8 cellular contexts compared by ENCODE assay signal in the genomic region with DNA sequence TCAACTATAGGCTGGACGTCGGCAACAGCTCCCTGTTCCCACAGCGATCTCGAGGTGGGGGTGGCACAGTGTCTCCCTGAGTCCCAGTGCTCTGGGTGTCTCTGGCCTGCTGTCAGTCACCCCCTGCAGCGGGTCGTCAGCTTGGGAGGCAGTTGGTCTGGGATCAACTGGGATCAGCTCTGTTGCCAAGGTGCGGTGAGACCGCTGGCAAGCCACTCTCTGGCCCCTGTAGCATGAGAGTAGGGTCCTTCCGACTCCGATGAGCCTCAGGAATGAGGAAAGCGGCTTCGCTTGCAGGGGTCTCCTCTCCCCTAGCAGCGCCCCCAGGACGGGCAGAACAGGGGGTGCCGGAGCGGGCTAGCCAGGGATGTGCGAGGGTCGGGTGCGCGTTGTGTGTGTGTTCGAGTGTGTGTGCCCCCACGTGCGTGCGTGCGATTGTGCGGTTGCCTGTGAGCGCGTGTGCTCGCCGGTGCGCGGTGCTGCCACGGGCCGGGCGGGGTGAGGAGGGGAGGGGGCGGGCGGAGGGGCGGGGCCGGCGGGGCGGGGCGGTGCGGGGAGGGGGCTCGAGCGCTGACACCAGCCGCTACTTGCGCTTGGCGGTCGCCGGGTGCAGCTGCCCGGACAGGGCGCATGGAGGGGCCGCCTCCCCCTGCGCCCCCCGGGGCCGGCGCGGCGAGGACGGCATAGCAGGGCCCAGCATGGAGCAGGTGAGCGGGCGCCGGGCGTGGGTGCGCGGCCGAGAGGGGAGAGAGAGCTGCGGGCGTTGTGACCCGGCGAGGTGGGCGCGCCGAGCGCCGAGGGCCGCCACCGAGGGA. TPM values are rescaled to one million over a fixed set of nuclear protein-coding genes. Genes with fewer than 3 reads are reported as not detected.
A peak's percentile ranks its signal among the peaks of the same experiment; 100 is the strongest.
DNase-seq lines count a peak whose midpoint lies in the region; ATAC-seq and TF ChIP-seq lines count a peak whose summit lies in the region.

No MANE protein-coding gene starts in this region.

- TF ChIP-seq CTCF in colonic mucosa (IDR thresholded peaks at IDR 0.05) = no peak

- H3K27ac ChIP-seq in HUES6 (ENCODE audit: low read depth, low read length) (no peak overlapping the region), rectal smooth muscle tissue (ENCODE audit: low read depth, low read length) (no peak overlapping the region), colonic mucosa (no peak overlapping the region)

- no peak for ATAC-seq in effector memory CD8-positive, alpha-beta T cell (replicated peaks)

- H3K4me1 ChIP-seq in HUES6 (ENCODE audit: control insufficient read depth, insufficient read depth, low read length) = peaks cover 67% of the 10 kb centered on the region
- H3K4me1 ChIP-seq in rectal smooth muscle tissue (ENCODE audit: control insufficient read depth, insufficient read depth, low read length) = peaks cover 33% of the 10 kb centered on the region
- peaks cover 9% of the 10 kb centered on the region for H3K4me1 ChIP-seq in colonic mucosa

- no peaks in the 10 kb centered on the region for H3K9me3 Mint-ChIP-seq in effector memory CD8-positive, alpha-beta T cell

- H3K4me3 ChIP-seq in HUES6 (ENCODE audit: low read depth, low read length) (peak overlapping the region; percentile 71), rectal smooth muscle tissue (ENCODE audit: low read length) (peak overlapping the region; percentile 59), colonic mucosa (no peak overlapping the region)

- H3K4me3 Mint-ChIP-seq in effector memory CD8-positive, alpha-beta T cell = peak overlapping the region; percentile 75

- in situ Hi-C loops in KBM-7 (cut with MboI; ENCODE audit: low pct_unique_long_range_greater_than_20kb, low sequenced_read_pairs) = no loop called here

- peaks cover 69 to 87% of the 10 kb centered on the region in 2 donors for H3K27me3 Mint-ChIP-seq in effector memory CD8-positive, alpha-beta T cell

- intact Hi-C loops in colonic mucosa (cut with DNase I) = no loop called here

- H3K36me3 ChIP-seq in HUES6 (ENCODE audit: control insufficient read depth, insufficient read depth, low read length) (no peaks in the 10 kb centered on the region), rectal smooth muscle tissue (ENCODE audit: control insufficient read depth, insufficient read depth, low read length) (no peaks in the 10 kb centered on the region), colonic mucosa (no peaks in the 10 kb centered on the region)

- H3K36me3 Mint-ChIP-seq in effector memory CD8-positive, alpha-beta T cell (ENCODE audit: insufficient read depth) = no peaks in the 10 kb centered on the region

- peak; percentile 28 for DNase-seq in DMS79 treated with DMSO at 0.1 percent for 48 hours (lab: John Stamatoyannopoulos, UW)
- DNase-seq in DMS79 (lab: John Stamatoyannopoulos, UW) = no peak
- no peak for DNase-seq in effector memory CD8-positive, alpha-beta T cell
- DNase-seq in colonic mucosa = no peak
- DNase-seq in KBM-7 = no peak
- no peak for DNase-seq in DMS153 treated with DMSO at 0.1 percent for 48 hours (lab: John Stamatoyannopoulos, UW; ENCODE audit: unreplicated experiment)

- H3K4me1 Mint-ChIP-seq in effector memory CD8-positive, alpha-beta T cell (ENCODE audit: low read depth in 2 of 2) = peaks cover 4 to 9% of the 10 kb centered on the region in 2 donors

- no peak overlapping the region for H3K9ac ChIP-seq in HUES6 (ENCODE audit: low read length)
- H3K9ac ChIP-seq in rectal smooth muscle tissue (ENCODE audit: low read length) = no peak overlapping the region
- H3K9ac ChIP-seq in colonic mucosa (ENCODE audit: low read depth in 2 of 2, low read length in 2 of 2) = peak overlapping the region in 1 of 2 donors; percentile 14

- H3K27ac Mint-ChIP-seq in effector memory CD8-positive, alpha-beta T cell = no peak overlapping the region

- H3K27me3 ChIP-seq in HUES6 (ENCODE audit: control insufficient read depth, insufficient read depth, low read length) (peaks cover 43% of the 10 kb centered on the region), rectal smooth muscle tissue (ENCODE audit: control insufficient read depth, insufficient read depth, low read length) (peaks cover 10% of the 10 kb centered on the region), colonic mucosa (peaks cover 29% of the 10 kb centered on the region)

- H3K9me3 ChIP-seq in HUES6 (ENCODE audit: control insufficient read depth, insufficient read depth, low read depth, low read length) (no peaks in the 10 kb centered on the region), colonic mucosa (no peaks in the 10 kb centered on the region)

RNA-seq across cellular contexts. Expression of gene ARHGAP23, which starts 9.4 kb away (rescaled TPM):
- 10 to 100 TPM in 1 of 2 donors, 1 to 10 TPM in 1; 4.0 to 14.1 TPM for total RNA-seq in colonic mucosa
